8 cellular contexts compared by ENCODE assay signal in the genomic region with DNA sequence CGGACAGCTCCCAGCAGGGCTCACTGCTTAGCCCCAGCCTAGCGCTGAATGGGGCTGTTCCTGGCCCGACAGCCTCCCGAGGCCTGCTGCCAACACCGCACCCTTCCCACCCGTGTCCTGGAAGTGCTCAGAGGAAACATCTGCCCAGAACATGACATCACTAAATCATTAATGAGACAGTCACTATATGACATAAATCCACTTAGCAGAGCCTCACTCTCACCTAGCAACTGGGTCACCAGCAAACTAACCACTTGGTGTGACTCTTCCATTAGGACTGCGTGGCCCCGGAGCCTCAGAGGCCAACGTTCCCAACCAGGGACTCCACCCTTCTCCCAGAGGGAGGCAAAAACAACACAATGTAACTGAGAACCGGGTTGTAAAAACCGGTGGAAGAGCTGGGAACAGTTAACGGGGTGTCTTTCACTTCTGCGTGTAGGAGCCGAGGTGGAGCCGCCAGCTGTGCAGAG. TPM values are rescaled to one million over a fixed set of nuclear protein-coding genes. Genes with fewer than 3 reads are reported as not detected.
DNase-seq lines count a peak whose midpoint lies in the region; ATAC-seq and TF ChIP-seq lines count a peak whose summit lies in the region.
"Not testable (repeated sequence)": the region's sequence is repeated elsewhere in the genome, so short reads cannot be mapped to it uniquely, and the experiment has no call there.

No MANE protein-coding gene starts in this region.

- not testable (repeated sequence) for H2AK5ac ChIP-seq in mesenchymal stem cell (ENCODE audit: low read length, severe bottlenecking)

- not testable (repeated sequence) for H3K18ac ChIP-seq in mesenchymal stem cell (ENCODE audit: low read depth in 1 of 2, low read length in 2 of 2)

- 67% methylated on average over 15 of the region's 15 CpGs for WGBS in mesenchymal stem cell

- in situ Hi-C loops in astrocyte of the spinal cord (cut with HindIII; ENCODE audit: low sequenced_read_pairs): not testable (repeated sequence)
- in situ Hi-C loops in gastrocnemius medialis (cut with MboI; ENCODE audit: low sequenced_read_pairs in 4 of 4): loop anchor here in 2 of 4 donors (10.0 to 25.0 kb wide), 2 partner anchors 172 to 174 kb away; a partner anchor contains a TSS

- H3K9me3 ChIP-seq in mesenchymal stem cell (ENCODE audit: control insufficient read depth, low read length); gastrocnemius medialis: not testable (repeated sequence)

- H4K8ac ChIP-seq in mesenchymal stem cell (ENCODE audit: low read length): not testable (repeated sequence)

- H3K36me3 ChIP-seq in mesenchymal stem cell (ENCODE audit: control insufficient read depth in 1 of 2, insufficient read depth in 2 of 2, low read depth in 1 of 2, low read length in 2 of 2); gastrocnemius medialis: not testable (repeated sequence)

- H3K4me2 ChIP-seq in mesenchymal stem cell (ENCODE audit: low read length, poor library complexity, severe bottlenecking): not testable (repeated sequence)

- not testable (repeated sequence) for TF ChIP-seq POLR2A in gastrocnemius medialis (IDR thresholded peaks at IDR 0.05)

- H3K9ac ChIP-seq in mesenchymal stem cell (ENCODE audit: low read length): peak overlapping the region; percentile 71

- ATAC-seq in left ventricle myocardium superior (peak; percentile 88), gastrocnemius medialis (peak; percentile 64 to 74)

- H3K14ac ChIP-seq in mesenchymal stem cell (ENCODE audit: low read length in 2 of 2): not testable (repeated sequence)

- DNase-seq in A172 (ENCODE audit: low spot score) (peak; percentile 84), ELR (ENCODE audit: low read depth) (peak; percentile 46), NCI-H2171 treated with DMSO at 0.1 percent for 48 hours (lab: John Stamatoyannopoulos, UW) (peak; percentile 29), astrocyte of the spinal cord (ENCODE audit: low read depth, low spot score) (peak; percentile 87), fibroblast of gingiva (ENCODE audit: low read depth) (peak; percentile 85), left ventricle myocardium superior (peak; percentile 82), mesenchymal stem cell (peak; percentile 49), gastrocnemius medialis (peak in 1 of 2 donors; percentile 28)

- H2BK15ac ChIP-seq in mesenchymal stem cell (ENCODE audit: low read depth, poor library complexity, severe bottlenecking): not testable (repeated sequence)

- peaks cover 16% of the 10 kb centered on the region for H3K4me1 ChIP-seq in mesenchymal stem cell (ENCODE audit: control insufficient read depth, insufficient read depth, low read depth, low read length)
- H3K4me1 ChIP-seq in gastrocnemius medialis: not testable (repeated sequence)

- not testable (repeated sequence) for H3K23ac ChIP-seq in mesenchymal stem cell (ENCODE audit: low read length in 2 of 2)

- H3K27me3 ChIP-seq in mesenchymal stem cell (ENCODE audit: control insufficient read depth in 1 of 2, insufficient read depth in 1 of 2, low read length in 2 of 2); gastrocnemius medialis: not testable (repeated sequence)

- not testable (repeated sequence) for H3K4me3 ChIP-seq in astrocyte of the spinal cord (ENCODE audit: low read depth, low read length); mesenchymal stem cell (ENCODE audit: insufficient read depth in 1 of 2, low read depth in 1 of 2, low read length in 2 of 2); gastrocnemius medialis

- H3K4ac ChIP-seq in mesenchymal stem cell (ENCODE audit: low read depth in 1 of 2, low read length in 2 of 2): not testable (repeated sequence)

- intact Hi-C loops in left ventricle myocardium superior (cut with micrococcal nuclease): loop anchor here (10.0 kb wide), 1 partner anchor 172 kb away; no protein-coding TSS in a partner anchor
- intact Hi-C loops in gastrocnemius medialis (cut with DNase I; ENCODE audit: low total_unique reads): not testable (repeated sequence)

- not testable (repeated sequence) for H4K91ac ChIP-seq in mesenchymal stem cell (ENCODE audit: low read length)

- not testable (repeated sequence) for H2BK120ac ChIP-seq in mesenchymal stem cell (ENCODE audit: low read depth, low read length)

- not testable (repeated sequence) for H3K27ac ChIP-seq in mesenchymal stem cell (ENCODE audit: low read length, poor library complexity, severe bottlenecking)
- peak overlapping the region in 3 of 4 donors; percentile 7 to 51 (median 51) for H3K27ac ChIP-seq in gastrocnemius medialis

- not testable (repeated sequence) for TF ChIP-seq CTCF in astrocyte of the spinal cord (IDR thresholded peaks at IDR 0.05; ENCODE audit: low read depth, low read length); gastrocnemius medialis (IDR thresholded peaks at IDR 0.05 in 4 of 5, conservative IDR thresholded peaks at IDR 0.05 in 1 of 5)

- H2BK5ac ChIP-seq in mesenchymal stem cell (ENCODE audit: low read depth, low read length, poor library complexity, severe bottlenecking): not testable (repeated sequence)

- not testable (repeated sequence) for H2BK12ac ChIP-seq in mesenchymal stem cell (ENCODE audit: low read length in 2 of 2)

- H2AFZ ChIP-seq in mesenchymal stem cell (ENCODE audit: low read depth, low read length): not testable (repeated sequence)

- not testable (repeated sequence) for H3K79me1 ChIP-seq in mesenchymal stem cell (replicated peaks; ENCODE audit: low read length, poor library complexity, severe bottlenecking)

RNA-seq across cellular contexts. Expression of a gene that starts 21.4 kb away (rescaled TPM):
- total RNA-seq in A172 (2014; rRNA removed; shearing (Covaris generic)): 31.4 and 35.9 TPM in 2 replicates
- total RNA-seq in left ventricle myocardium superior (63.8 TPM), gastrocnemius medialis (10 to 100 TPM; 37.3 to 45.9 (median 39.8) TPM)
- 33.2 TPM for polyA plus RNA-seq in mesenchymal stem cell (2013, experiment 1 of 2)
- 35.1 TPM for polyA plus RNA-seq in mesenchymal stem cell (2013, experiment 2 of 2)

RNA-seq across cellular contexts. Expression of a gene that starts 52.9 kb away (rescaled TPM):
- total RNA-seq in A172 (2014; rRNA removed; shearing (Covaris generic)): 4.7 and 6.6 TPM in 2 replicates
- total RNA-seq in left ventricle myocardium superior (6.2 TPM), gastrocnemius medialis (1 to 10 TPM; 1.3 to 2.0 (median 1.8) TPM)
- 12.6 TPM for polyA plus RNA-seq in mesenchymal stem cell (2013, experiment 1 of 2)
- polyA plus RNA-seq in mesenchymal stem cell (2013, experiment 2 of 2): 12.2 TPM
